ENCODE assay signal across 21 cellular contexts in the genomic region with DNA sequence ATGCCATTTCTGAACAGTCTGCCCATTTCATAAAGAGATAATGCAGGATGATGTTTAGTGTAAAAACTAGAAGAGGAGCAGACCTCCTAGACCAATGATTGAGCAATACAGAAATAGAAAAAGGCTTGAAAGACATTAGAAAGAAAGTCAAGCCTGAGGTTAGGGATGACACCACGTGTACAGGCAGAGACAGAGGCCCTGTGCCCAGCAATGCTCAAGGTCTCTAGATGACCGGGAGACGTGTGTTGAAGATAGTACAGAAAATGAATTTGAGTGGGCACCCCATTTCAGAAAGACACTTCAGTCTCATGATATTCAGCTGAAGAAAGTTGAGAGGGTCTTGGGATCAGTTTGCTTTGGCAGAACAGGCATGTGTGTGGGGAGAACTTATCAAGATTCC.
"Had no signal": no experiment of that assay in that cellular context is flagged by ENCODE, and none has a peak within 500 bp of the region (broad histone marks: within the 10 kb centered on the region; RNA-seq: fewer than 3 reads in every experiment).

No MANE protein-coding gene starts in this region.

- H3K27me3 ChIP-seq: Peyer's patch, SJSA1 had no signal

- H3K4me2 ChIP-seq: PC-9 had no signal

- H3K36me3 ChIP-seq: SJSA1 had no signal

- H2AFZ ChIP-seq: PC-9 had no signal

- DNase-seq: Kasumi-1, KG1, NCI-H1092 treated with DMSO at 0.1 percent for 48 hours, NCI-H1436, NCI-H187, NCI-H2029, NCI-H2081 treated with DMSO at 0.1 percent for 48 hours, NCI-H2171, NCI-H226, NCI-H446, NCI-H510A, NCI-H524 treated with DMSO at 0.1 percent for 48 hours, NCI-H69, NCI-H774, PC-9, Peyer's patch, Right ventricle myocardium superior, RPMI8226, SIG-M5 had no signal

- H3K27ac ChIP-seq: PC-9, Peyer's patch, SJSA1, SK-N-MC had no signal

- H3K4me3 ChIP-seq: PC-9, Peyer's patch, SJSA1, SK-N-MC had no signal

- H3K9me3 ChIP-seq: Peyer's patch, SJSA1 had no signal
